Comparison of ENCODE assay signal across 23 cellular contexts in the genomic region with DNA sequence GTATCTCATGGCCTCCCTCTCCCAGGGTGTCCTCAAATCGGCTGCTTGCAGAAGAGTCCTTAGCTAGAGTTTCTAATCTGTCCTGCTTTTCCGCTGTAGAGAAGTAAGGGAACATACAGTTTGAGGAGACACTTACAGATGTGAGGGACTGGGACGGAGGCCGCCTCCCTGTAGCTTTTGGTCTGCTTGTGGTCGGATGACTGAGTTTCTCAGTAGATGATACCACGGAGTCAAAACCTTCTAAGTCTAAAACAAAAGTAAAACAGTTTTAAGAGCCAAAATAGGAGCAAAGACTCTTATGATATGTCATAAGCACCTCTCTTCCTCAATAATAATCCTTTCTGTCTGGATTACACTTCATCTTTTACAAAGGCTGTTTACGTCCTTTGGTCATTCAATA. TPM values are rescaled to one million over a fixed set of nuclear protein-coding genes. Genes with fewer than 3 reads are reported as not detected.
DNase-seq lines count a peak whose midpoint lies in the region; ATAC-seq lines count a peak whose summit lies in the region.
"Had no signal": no experiment of that assay in that cellular context is flagged by ENCODE, and none has a peak within 500 bp of the region (broad histone marks: within the 10 kb centered on the region; RNA-seq: fewer than 3 reads in every experiment).

No MANE protein-coding gene starts in this region.

- H3K36me3 Mint-ChIP-seq in activated CD4-positive, alpha-beta T cell treated with anti-CD3 and anti-CD28 coated beads for 36 hours (ENCODE audit: low read depth) = peaks cover 32% of the 10 kb centered on the region
- H3K36me3 Mint-ChIP-seq in CD8-positive, alpha-beta memory T cell = peaks cover 0 to 75% (median 7%) of the 10 kb centered on the region in 3 donors
- H3K36me3 Mint-ChIP-seq in activated CD4-positive, alpha-beta memory T cell treated with anti-CD3 and anti-CD28 coated beads, Interleukin-2, amount 10 ng/mL, durations not matched to agents 7 days and 5 days (ENCODE audit: low read depth) = peaks cover 44% of the 10 kb centered on the region
- H3K36me3 Mint-ChIP-seq in effector memory CD8-positive, alpha-beta T cell (ENCODE audit: insufficient read depth) = peaks cover 62% of the 10 kb centered on the region
- H3K36me3 Mint-ChIP-seq: type B pancreatic cell had no signal

- no peaks in the 10 kb centered on the region for H3K27me3 Mint-ChIP-seq in activated CD4-positive, alpha-beta T cell treated with anti-CD3 and anti-CD28 coated beads for 36 hours
- peaks cover 0 to 3% of the 10 kb centered on the region in 2 donors for H3K27me3 Mint-ChIP-seq in CD8-positive, alpha-beta memory T cell
- no peaks in the 10 kb centered on the region for H3K27me3 Mint-ChIP-seq in activated CD4-positive, alpha-beta memory T cell treated with anti-CD3 and anti-CD28 coated beads, Interleukin-2, amount 10 ng/mL, durations not matched to agents 7 days and 5 days
- H3K27me3 Mint-ChIP-seq in effector memory CD8-positive, alpha-beta T cell = no peaks in the 10 kb centered on the region
- H3K27me3 Mint-ChIP-seq: type B pancreatic cell had no signal

- H3K27me3 ChIP-seq in CD8-positive, alpha-beta memory T cell (ENCODE audit: insufficient read depth, low read length, poor library complexity, severe bottlenecking) = no peaks in the 10 kb centered on the region
- H3K27me3 ChIP-seq: brain microvascular endothelial cell, colonic mucosa had no signal

- POLR2A ChIA-PET in activated CD4-positive, alpha-beta T cell treated with anti-CD3 and anti-CD28 coated beads for 36 hours (lab: Charles Lee) = interaction anchor here (0.6 to 1.0 kb wide), 2 partner anchors 224 to 381 kb away, joined by 3 read pairs; no protein-coding TSS in a partner anchor
- POLR2A ChIA-PET in CD8-positive, alpha-beta memory T cell (lab: Charles Lee) = no interaction called here
- POLR2A ChIA-PET in activated CD4-positive, alpha-beta memory T cell treated with anti-CD3 and anti-CD28 coated beads, Interleukin-2, amount 10 ng/mL, durations not matched to agents 7 days and 5 days (lab: Charles Lee) = no interaction called here

- no peak overlapping the region for H3K27ac ChIP-seq in CD8-positive, alpha-beta memory T cell (ENCODE audit: low read depth, low read length)
- H3K27ac ChIP-seq: brain microvascular endothelial cell, colonic mucosa had no signal

- H3K4me1 ChIP-seq in CD8-positive, alpha-beta memory T cell (ENCODE audit: insufficient read depth, low read length) = no peaks in the 10 kb centered on the region
- H3K4me1 ChIP-seq: Caco-2, colonic mucosa, HAP-1 had no signal

- no peaks in the 10 kb centered on the region for H3K36me3 ChIP-seq in CD8-positive, alpha-beta memory T cell (ENCODE audit: insufficient read depth, low read length)
- H3K36me3 ChIP-seq: colonic mucosa, HAP-1 had no signal

- intact Hi-C loops in activated CD4-positive, alpha-beta T cell treated with anti-CD3 and anti-CD28 coated beads for 36 hours (cut with DNase I, micrococcal nuclease) = loop anchor here (2.0 to 5.0 kb wide), 3 partner anchors 21 to 337 kb away; a partner anchor contains a TSS

- H3K4me1 Mint-ChIP-seq in activated CD4-positive, alpha-beta T cell treated with anti-CD3 and anti-CD28 coated beads for 36 hours = peaks cover 55% of the 10 kb centered on the region
- peaks cover 11 to 25% (median 13%) of the 10 kb centered on the region in 3 donors for H3K4me1 Mint-ChIP-seq in CD8-positive, alpha-beta memory T cell
- peaks cover 39% of the 10 kb centered on the region for H3K4me1 Mint-ChIP-seq in activated CD4-positive, alpha-beta memory T cell treated with anti-CD3 and anti-CD28 coated beads, Interleukin-2, amount 10 ng/mL, durations not matched to agents 7 days and 5 days
- H3K4me1 Mint-ChIP-seq in effector memory CD8-positive, alpha-beta T cell (ENCODE audit: low read depth in 2 of 2) = peaks cover 9 to 17% of the 10 kb centered on the region in 2 donors

- H3K9me3 Mint-ChIP-seq in activated CD4-positive, alpha-beta T cell treated with anti-CD3 and anti-CD28 coated beads for 36 hours (ENCODE audit: low read depth) = no peaks in the 10 kb centered on the region
- no peaks in the 10 kb centered on the region for H3K9me3 Mint-ChIP-seq in CD8-positive, alpha-beta memory T cell
- H3K9me3 Mint-ChIP-seq in activated CD4-positive, alpha-beta memory T cell treated with anti-CD3 and anti-CD28 coated beads, Interleukin-2, amount 10 ng/mL, durations not matched to agents 7 days and 5 days = no peaks in the 10 kb centered on the region
- no peaks in the 10 kb centered on the region for H3K9me3 Mint-ChIP-seq in effector memory CD8-positive, alpha-beta T cell
- H3K9me3 Mint-ChIP-seq: type B pancreatic cell had no signal

- CTCF ChIA-PET in activated CD4-positive, alpha-beta T cell treated with anti-CD3 and anti-CD28 coated beads for 36 hours (lab: Charles Lee) = no interaction called here
- CTCF ChIA-PET in CD8-positive, alpha-beta memory T cell (lab: Charles Lee) = no interaction called here
- CTCF ChIA-PET in activated CD4-positive, alpha-beta memory T cell treated with anti-CD3 and anti-CD28 coated beads, Interleukin-2, amount 10 ng/mL, durations not matched to agents 7 days and 5 days (lab: Charles Lee) = no interaction called here

- H3K4me3 Mint-ChIP-seq in activated CD4-positive, alpha-beta T cell treated with anti-CD3 and anti-CD28 coated beads for 36 hours = peak overlapping the region; percentile 69
- H3K4me3 Mint-ChIP-seq in CD8-positive, alpha-beta memory T cell = peak overlapping the region in 5 of 7 donors; percentile 43 to 88 (median 73)
- peak overlapping the region; percentile 49 for H3K4me3 Mint-ChIP-seq in activated CD4-positive, alpha-beta memory T cell treated with anti-CD3 and anti-CD28 coated beads, Interleukin-2, amount 10 ng/mL, durations not matched to agents 7 days and 5 days
- peak overlapping the region in 1 of 2 donors; percentile 44 for H3K4me3 Mint-ChIP-seq in effector memory CD8-positive, alpha-beta T cell
- H3K4me3 Mint-ChIP-seq: type B pancreatic cell had no signal

- H3K4me3 ChIP-seq in CD8-positive, alpha-beta memory T cell (ENCODE audit: low read length) = no peak overlapping the region
- H3K4me3 ChIP-seq: colonic mucosa, HAP-1 had no signal

- peak; percentile 70 for ATAC-seq in activated CD4-positive, alpha-beta T cell treated with anti-CD3 and anti-CD28 coated beads for 36 hours
- ATAC-seq in effector memory CD8-positive, alpha-beta T cell (replicated peaks) = peak; percentile 64
- ATAC-seq in GM19455 (IDR thresholded peaks at IDR 0.05; ENCODE audit: unreplicated experiment) = no peak
- ATAC-seq in HG03175 (IDR thresholded peaks at IDR 0.05; ENCODE audit: unreplicated experiment) = no peak
- ATAC-seq: right cardiac atrium had no signal

- peak; percentile 59 for DNase-seq in activated CD4-positive, alpha-beta T cell treated with anti-CD3 and anti-CD28 coated beads for 36 hours
- DNase-seq in activated CD4-positive, alpha-beta T cell treated with anti-CD3 and anti-CD28 coated beads for 4 hours = no peak
- no peak for DNase-seq in CD8-positive, alpha-beta memory T cell
- DNase-seq in activated CD4-positive, alpha-beta memory T cell treated with anti-CD3 and anti-CD28 coated beads, Interleukin-2, amount 10 ng/mL, durations not matched to agents 7 days and 5 days = peak; percentile 41
- DNase-seq in effector memory CD8-positive, alpha-beta T cell = no peak
- DNase-seq in medulla oblongata (ENCODE audit: extremely low spot score) = no peak
- DNase-seq: 8988T; activated CD8-positive, alpha-beta memory T cell treated with anti-CD3 and anti-CD28 coated beads, Interleukin-2, amount 50 U/mL, for 4 hours; brain microvascular endothelial cell; Caco-2; colonic mucosa; kidney glomerular epithelial cell; mammary epithelial cell; NCI-H1105; NCI-H2081 treated with DMSO at 0.1 percent for 48 hours; NCI-H446 treated with DMSO at 0.1 percent for 48 hours; right cardiac atrium had no signal

- H3K27ac Mint-ChIP-seq in activated CD4-positive, alpha-beta T cell treated with anti-CD3 and anti-CD28 coated beads for 36 hours = peak overlapping the region; percentile 86
- peak overlapping the region in 7 of 8 donors; percentile 41 to 95 (median 85) for H3K27ac Mint-ChIP-seq in CD8-positive, alpha-beta memory T cell
- peak overlapping the region; percentile 81 for H3K27ac Mint-ChIP-seq in activated CD4-positive, alpha-beta memory T cell treated with anti-CD3 and anti-CD28 coated beads, Interleukin-2, amount 10 ng/mL, durations not matched to agents 7 days and 5 days
- H3K27ac Mint-ChIP-seq in effector memory CD8-positive, alpha-beta T cell = peak overlapping the region; percentile 31 to 53
- H3K27ac Mint-ChIP-seq: type B pancreatic cell had no signal

- no peaks in the 10 kb centered on the region for H3K9me3 ChIP-seq in CD8-positive, alpha-beta memory T cell (ENCODE audit: low read length)
- H3K9me3 ChIP-seq: Caco-2, colonic mucosa, HAP-1 had no signal

RNA-seq across cellular contexts. Expression of a gene that starts 34.5 kb away (rescaled TPM):
- total RNA-seq in activated CD4-positive, alpha-beta T cell treated with anti-CD3 and anti-CD28 coated beads for 36 hours = 1 to 10 TPM; 1.0 to 1.2 TPM
- total RNA-seq in CD8-positive, alpha-beta memory T cell = under 1 TPM; 0.13 to 0.28 TPM
- polyA plus RNA-seq in CD8-positive, alpha-beta memory T cell = not detected
- total RNA-seq in activated CD4-positive, alpha-beta memory T cell treated with anti-CD3 and anti-CD28 coated beads, Interleukin-2, amount 10 ng/mL, durations not matched to agents 7 days and 5 days = under 1 TPM; 0.28 to 0.38 TPM
- total RNA-seq: myocyte, osteocyte had no signal

Comparison
In these comparisons a context has a peak if more than half of its experiments do, and no peak if none do; other contexts are left out.
1. DNase-seq: peak in activated CD4-positive, alpha-beta T cell treated with anti-CD3 and anti-CD28 coated beads for 36 hours (single experiment) and activated CD4-positive, alpha-beta memory T cell treated with anti-CD3 and anti-CD28 coated beads, Interleukin-2, amount 10 ng/mL, durations not matched to agents 7 days and 5 days (single experiment); none in activated CD4-positive, alpha-beta T cell treated with anti-CD3 and anti-CD28 coated beads for 4 hours (0 of 2), CD8-positive, alpha-beta memory T cell (0 of 5), effector memory CD8-positive, alpha-beta T cell (0 of 3) and medulla oblongata (single experiment).
2. ATAC-seq: peak in activated CD4-positive, alpha-beta T cell treated with anti-CD3 and anti-CD28 coated beads for 36 hours (single experiment) and effector memory CD8-positive, alpha-beta T cell (single experiment); none in GM19455 (single experiment) and HG03175 (single experiment).
3. Peak in every context shown above with its lines, with median percentiles within 50 percentile points of each other: H3K27ac Mint-ChIP-seq.